In the genomic region with DNA sequence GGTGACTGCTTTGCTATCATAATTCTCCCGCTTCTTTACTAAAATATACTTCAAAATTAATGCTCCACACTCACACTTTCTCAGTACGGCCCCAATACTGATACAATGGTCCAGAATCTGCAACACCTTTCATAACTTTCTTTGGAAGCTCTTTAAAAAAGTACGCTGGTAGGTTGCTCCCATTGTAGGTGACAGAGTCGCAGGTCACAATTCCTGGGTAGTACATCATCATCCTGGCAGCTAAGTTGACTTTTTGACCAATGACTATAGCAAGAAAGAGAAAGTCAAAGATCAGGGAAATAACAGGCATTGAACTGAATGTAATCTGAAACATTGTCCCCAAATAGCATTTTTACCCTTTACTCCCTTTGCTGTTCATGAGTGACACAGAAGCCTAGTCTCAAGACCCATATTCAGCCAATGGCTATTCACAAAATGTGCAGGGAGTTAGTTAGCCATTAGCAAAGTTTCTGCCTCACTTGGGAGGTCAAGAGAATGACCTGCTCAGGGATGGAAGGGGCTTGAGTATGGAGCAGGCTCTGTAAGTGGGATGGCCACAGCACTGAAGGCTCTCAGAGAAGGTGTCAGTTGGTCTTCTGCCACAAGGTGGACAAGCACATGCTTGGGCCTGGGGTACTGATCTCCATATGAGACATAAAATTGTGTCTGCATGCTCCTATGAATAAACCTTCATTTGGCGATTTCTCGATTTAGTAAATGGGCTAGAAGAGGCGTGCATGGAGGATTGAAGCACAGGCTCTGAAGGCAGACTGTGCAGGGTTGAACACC, we compare ENCODE assay signal across 2 cellular contexts.
TF ChIP-seq lines count a peak whose summit lies in the region.

No MANE protein-coding gene starts in this region.

TF ChIP-seq in HCT116, 20 proteins besides CTCF, POLR2A, EP300 and RAD21:
- TF ChIP-seq SP1 (IDR thresholded peaks at IDR 0.05; ENCODE audit: low read depth) (no peak), FOSL1 (IDR thresholded peaks at IDR 0.05; ENCODE audit: low read depth) (no peak)
TF ChIP-seq in HCT116: peak in this region for 0.

TF ChIP-seq in K562, 482 proteins besides CTCF, POLR2A, EP300 and RAD21:
- TF ChIP-seq, protein P1, sequence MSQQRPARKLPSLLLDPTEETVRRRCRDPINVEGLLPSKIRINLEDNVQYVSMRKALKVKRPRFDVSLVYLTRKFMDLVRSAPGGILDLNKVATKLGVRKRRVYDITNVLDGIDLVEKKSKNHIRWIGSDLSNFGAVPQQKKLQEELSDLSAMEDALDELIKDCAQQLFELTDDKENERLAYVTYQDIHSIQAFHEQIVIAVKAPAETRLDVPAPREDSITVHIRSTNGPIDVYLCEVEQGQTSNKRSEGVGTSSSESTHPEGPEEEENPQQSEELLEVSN (IDR thresholded peaks at IDR 0.05; ENCODE audit: borderline replicate concordance in 1 of 2, extremely low read depth in 1 of 2, insufficient read depth in 1 of 2, insufficient read length in 1 of 2, low read depth in 1 of 2, low read length in 1 of 2, poor library complexity in 1 of 2, severe bottlenecking in 1 of 2) = peak in 1 of 2 experiments; percentile 39
- TF ChIP-seq, protein P2, sequence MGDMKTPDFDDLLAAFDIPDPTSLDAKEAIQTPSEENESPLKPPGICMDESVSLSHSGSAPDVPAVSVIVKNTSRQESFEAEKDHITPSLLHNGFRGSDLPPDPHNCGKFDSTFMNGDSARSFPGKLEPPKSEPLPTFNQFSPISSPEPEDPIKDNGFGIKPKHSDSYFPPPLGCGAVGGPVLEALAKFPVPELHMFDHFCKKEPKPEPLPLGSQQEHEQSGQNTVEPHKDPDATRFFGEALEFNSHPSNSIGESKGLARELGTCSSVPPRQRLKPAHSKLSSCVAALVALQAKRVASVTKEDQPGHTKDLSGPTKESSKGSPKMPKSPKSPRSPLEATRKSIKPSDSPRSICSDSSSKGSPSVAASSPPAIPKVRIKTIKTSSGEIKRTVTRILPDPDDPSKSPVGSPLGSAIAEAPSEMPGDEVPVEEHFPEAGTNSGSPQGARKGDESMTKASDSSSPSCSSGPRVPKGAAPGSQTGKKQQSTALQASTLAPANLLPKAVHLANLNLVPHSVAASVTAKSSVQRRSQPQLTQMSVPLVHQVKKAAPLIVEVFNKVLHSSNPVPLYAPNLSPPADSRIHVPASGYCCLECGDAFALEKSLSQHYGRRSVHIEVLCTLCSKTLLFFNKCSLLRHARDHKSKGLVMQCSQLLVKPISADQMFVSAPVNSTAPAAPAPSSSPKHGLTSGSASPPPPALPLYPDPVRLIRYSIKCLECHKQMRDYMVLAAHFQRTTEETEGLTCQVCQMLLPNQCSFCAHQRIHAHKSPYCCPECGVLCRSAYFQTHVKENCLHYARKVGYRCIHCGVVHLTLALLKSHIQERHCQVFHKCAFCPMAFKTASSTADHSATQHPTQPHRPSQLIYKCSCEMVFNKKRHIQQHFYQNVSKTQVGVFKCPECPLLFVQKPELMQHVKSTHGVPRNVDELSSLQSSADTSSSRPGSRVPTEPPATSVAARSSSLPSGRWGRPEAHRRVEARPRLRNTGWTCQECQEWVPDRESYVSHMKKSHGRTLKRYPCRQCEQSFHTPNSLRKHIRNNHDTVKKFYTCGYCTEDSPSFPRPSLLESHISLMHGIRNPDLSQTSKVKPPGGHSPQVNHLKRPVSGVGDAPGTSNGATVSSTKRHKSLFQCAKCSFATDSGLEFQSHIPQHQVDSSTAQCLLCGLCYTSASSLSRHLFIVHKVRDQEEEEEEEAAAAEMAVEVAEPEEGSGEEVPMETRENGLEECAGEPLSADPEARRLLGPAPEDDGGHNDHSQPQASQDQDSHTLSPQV (IDR thresholded peaks at IDR 0.05) = 0 out of 2 replicates have a peak, but pooled peaks have one; percentile 21
- TF ChIP-seq, protein P3, sequence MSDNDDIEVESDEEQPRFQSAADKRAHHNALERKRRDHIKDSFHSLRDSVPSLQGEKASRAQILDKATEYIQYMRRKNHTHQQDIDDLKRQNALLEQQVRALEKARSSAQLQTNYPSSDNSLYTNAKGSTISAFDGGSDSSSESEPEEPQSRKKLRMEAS (CRISPR knock-in tag; IDR thresholded peaks at IDR 0.05) = peak; percentile 83
- TF ChIP-seq MYC (IDR thresholded peaks at IDR 0.05; ENCODE audit: low read depth, low read length) (0 out of 2 replicates have a peak, but pooled peaks have one; percentile 37), MYC (CRISPR knock-in tag; IDR thresholded peaks at IDR 0.05; ENCODE audit: borderline replicate concordance, low read depth) (no peak), BCL6 (CRISPR knock-in tag; IDR thresholded peaks at IDR 0.05) (no peak), L3MBTL2 (IDR thresholded peaks at IDR 0.05) (peak; percentile 39; the same call in 1 of the 2 replicates)
- TF ChIP-seq, protein P4, sequence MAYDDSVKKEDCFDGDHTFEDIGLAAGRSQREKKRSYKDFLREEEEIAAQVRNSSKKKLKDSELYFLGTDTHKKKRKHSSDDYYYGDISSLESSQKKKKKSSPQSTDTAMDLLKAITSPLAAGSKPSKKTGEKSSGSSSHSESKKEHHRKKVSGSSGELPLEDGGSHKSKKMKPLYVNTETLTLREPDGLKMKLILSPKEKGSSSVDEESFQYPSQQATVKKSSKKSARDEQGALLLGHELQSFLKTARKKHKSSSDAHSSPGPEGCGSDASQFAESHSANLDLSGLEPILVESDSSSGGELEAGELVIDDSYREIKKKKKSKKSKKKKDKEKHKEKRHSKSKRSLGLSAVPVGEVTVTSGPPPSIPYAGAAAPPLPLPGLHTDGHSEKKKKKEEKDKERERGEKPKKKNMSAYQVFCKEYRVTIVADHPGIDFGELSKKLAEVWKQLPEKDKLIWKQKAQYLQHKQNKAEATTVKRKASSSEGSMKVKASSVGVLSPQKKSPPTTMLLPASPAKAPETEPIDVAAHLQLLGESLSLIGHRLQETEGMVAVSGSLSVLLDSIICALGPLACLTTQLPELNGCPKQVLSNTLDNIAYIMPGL (CRISPR knock-in tag; IDR thresholded peaks at IDR 0.05) = 0 out of 2 replicates have a peak, but pooled peaks have one; percentile 39
- TF ChIP-seq, protein P5, sequence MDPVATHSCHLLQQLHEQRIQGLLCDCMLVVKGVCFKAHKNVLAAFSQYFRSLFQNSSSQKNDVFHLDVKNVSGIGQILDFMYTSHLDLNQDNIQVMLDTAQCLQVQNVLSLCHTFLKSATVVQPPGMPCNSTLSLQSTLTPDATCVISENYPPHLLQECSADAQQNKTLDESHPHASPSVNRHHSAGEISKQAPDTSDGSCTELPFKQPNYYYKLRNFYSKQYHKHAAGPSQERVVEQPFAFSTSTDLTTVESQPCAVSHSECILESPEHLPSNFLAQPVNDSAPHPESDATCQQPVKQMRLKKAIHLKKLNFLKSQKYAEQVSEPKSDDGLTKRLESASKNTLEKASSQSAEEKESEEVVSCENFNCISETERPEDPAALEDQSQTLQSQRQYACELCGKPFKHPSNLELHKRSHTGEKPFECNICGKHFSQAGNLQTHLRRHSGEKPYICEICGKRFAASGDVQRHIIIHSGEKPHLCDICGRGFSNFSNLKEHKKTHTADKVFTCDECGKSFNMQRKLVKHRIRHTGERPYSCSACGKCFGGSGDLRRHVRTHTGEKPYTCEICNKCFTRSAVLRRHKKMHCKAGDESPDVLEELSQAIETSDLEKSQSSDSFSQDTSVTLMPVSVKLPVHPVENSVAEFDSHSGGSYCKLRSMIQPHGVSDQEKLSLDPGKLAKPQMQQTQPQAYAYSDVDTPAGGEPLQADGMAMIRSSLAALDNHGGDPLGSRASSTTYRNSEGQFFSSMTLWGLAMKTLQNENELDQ (CRISPR knock-in tag; IDR thresholded peaks at IDR 0.05; ENCODE audit: borderline replicate concordance) = no peak
- TF ChIP-seq, protein P6, sequence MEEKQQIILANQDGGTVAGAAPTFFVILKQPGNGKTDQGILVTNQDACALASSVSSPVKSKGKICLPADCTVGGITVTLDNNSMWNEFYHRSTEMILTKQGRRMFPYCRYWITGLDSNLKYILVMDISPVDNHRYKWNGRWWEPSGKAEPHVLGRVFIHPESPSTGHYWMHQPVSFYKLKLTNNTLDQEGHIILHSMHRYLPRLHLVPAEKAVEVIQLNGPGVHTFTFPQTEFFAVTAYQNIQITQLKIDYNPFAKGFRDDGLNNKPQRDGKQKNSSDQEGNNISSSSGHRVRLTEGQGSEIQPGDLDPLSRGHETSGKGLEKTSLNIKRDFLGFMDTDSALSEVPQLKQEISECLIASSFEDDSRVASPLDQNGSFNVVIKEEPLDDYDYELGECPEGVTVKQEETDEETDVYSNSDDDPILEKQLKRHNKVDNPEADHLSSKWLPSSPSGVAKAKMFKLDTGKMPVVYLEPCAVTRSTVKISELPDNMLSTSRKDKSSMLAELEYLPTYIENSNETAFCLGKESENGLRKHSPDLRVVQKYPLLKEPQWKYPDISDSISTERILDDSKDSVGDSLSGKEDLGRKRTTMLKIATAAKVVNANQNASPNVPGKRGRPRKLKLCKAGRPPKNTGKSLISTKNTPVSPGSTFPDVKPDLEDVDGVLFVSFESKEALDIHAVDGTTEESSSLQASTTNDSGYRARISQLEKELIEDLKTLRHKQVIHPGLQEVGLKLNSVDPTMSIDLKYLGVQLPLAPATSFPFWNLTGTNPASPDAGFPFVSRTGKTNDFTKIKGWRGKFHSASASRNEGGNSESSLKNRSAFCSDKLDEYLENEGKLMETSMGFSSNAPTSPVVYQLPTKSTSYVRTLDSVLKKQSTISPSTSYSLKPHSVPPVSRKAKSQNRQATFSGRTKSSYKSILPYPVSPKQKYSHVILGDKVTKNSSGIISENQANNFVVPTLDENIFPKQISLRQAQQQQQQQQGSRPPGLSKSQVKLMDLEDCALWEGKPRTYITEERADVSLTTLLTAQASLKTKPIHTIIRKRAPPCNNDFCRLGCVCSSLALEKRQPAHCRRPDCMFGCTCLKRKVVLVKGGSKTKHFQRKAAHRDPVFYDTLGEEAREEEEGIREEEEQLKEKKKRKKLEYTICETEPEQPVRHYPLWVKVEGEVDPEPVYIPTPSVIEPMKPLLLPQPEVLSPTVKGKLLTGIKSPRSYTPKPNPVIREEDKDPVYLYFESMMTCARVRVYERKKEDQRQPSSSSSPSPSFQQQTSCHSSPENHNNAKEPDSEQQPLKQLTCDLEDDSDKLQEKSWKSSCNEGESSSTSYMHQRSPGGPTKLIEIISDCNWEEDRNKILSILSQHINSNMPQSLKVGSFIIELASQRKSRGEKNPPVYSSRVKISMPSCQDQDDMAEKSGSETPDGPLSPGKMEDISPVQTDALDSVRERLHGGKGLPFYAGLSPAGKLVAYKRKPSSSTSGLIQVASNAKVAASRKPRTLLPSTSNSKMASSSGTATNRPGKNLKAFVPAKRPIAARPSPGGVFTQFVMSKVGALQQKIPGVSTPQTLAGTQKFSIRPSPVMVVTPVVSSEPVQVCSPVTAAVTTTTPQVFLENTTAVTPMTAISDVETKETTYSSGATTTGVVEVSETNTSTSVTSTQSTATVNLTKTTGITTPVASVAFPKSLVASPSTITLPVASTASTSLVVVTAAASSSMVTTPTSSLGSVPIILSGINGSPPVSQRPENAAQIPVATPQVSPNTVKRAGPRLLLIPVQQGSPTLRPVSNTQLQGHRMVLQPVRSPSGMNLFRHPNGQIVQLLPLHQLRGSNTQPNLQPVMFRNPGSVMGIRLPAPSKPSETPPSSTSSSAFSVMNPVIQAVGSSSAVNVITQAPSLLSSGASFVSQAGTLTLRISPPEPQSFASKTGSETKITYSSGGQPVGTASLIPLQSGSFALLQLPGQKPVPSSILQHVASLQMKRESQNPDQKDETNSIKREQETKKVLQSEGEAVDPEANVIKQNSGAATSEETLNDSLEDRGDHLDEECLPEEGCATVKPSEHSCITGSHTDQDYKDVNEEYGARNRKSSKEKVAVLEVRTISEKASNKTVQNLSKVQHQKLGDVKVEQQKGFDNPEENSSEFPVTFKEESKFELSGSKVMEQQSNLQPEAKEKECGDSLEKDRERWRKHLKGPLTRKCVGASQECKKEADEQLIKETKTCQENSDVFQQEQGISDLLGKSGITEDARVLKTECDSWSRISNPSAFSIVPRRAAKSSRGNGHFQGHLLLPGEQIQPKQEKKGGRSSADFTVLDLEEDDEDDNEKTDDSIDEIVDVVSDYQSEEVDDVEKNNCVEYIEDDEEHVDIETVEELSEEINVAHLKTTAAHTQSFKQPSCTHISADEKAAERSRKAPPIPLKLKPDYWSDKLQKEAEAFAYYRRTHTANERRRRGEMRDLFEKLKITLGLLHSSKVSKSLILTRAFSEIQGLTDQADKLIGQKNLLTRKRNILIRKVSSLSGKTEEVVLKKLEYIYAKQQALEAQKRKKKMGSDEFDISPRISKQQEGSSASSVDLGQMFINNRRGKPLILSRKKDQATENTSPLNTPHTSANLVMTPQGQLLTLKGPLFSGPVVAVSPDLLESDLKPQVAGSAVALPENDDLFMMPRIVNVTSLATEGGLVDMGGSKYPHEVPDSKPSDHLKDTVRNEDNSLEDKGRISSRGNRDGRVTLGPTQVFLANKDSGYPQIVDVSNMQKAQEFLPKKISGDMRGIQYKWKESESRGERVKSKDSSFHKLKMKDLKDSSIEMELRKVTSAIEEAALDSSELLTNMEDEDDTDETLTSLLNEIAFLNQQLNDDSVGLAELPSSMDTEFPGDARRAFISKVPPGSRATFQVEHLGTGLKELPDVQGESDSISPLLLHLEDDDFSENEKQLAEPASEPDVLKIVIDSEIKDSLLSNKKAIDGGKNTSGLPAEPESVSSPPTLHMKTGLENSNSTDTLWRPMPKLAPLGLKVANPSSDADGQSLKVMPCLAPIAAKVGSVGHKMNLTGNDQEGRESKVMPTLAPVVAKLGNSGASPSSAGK (IDR thresholded peaks at IDR 0.05) = peak; percentile 65
